18 cellular contexts compared by ENCODE assay signal in genomic region chr6:63456734-63457133, GRCh38.
DNase-seq lines count a peak whose midpoint lies in the region; ATAC-seq, FAIRE-seq and TF ChIP-seq lines count a peak whose summit lies in the region.
"Had no signal": no experiment of that assay in that cellular context is flagged by ENCODE, and none has a peak within 500 bp of the region (broad histone marks: within the 10 kb centered on the region; RNA-seq: fewer than 3 reads in every experiment).

No MANE protein-coding gene starts in this region.

- BruUV-seq in HepG2 (replicated peaks; lab: Mats Ljungman, UMichigan): no TSS peak

- no peak overlapping the region for H2BK5ac ChIP-seq in trophoblast cell (ENCODE audit: low read depth, low read length, poor library complexity)

- no peaks in the 10 kb centered on the region for H4K20me1 ChIP-seq in HepG2 (ENCODE audit: insufficient read depth, low read length)

- in situ Hi-C loops in HepG2 (cut with HindIII; ENCODE audit: extremely low pct_ligation_motif_present, low pct_unique_long_range_greater_than_20kb): loop anchor here (5.0 kb wide), 1 partner anchor 116 kb away; the partner anchor contains the start of genes LOC128125822 and PTP4A1

- ATAC-seq in A549 (no peak), HepG2 (no peak), T-helper 17 cell (no peak)
- ATAC-seq: GM12878 had no signal

- H3K9me3 ChIP-seq in A549 (no peaks in the 10 kb centered on the region), HepG2 (ENCODE audit: low read length) (no peaks in the 10 kb centered on the region), trophoblast cell (ENCODE audit: insufficient read depth, low read depth, low read length) (no peaks in the 10 kb centered on the region), T-helper 17 cell (ENCODE audit: control insufficient read depth, low read length, poor library complexity, severe bottlenecking) (no peaks in the 10 kb centered on the region), SJCRH30 (replicated peaks) (no peaks in the 10 kb centered on the region)
- H3K9me3 ChIP-seq: HAP-1 had no signal

- CTCF ChIA-PET in A549 (lab: Yijun Ruan, JAX): no interaction called here
- CTCF ChIA-PET in HepG2 (lab: Yijun Ruan, JAX; ENCODE audit: low intra/inter-chr PET ratio, low total read pairs): no interaction called here

- H4K91ac ChIP-seq in trophoblast cell (ENCODE audit: low read depth, low read length): no peak overlapping the region

- H2BK12ac ChIP-seq in trophoblast cell (ENCODE audit: low read length): no peak overlapping the region

- no peaks in the 10 kb centered on the region for H3K79me1 ChIP-seq in trophoblast cell (ENCODE audit: low read length)

- H3K4ac ChIP-seq in trophoblast cell (ENCODE audit: low read depth, low read length): no peak overlapping the region

- no peak overlapping the region for H3K23ac ChIP-seq in trophoblast cell (ENCODE audit: low read length)

- peak overlapping the region; percentile 87 to 91 for H3K27ac ChIP-seq in A549
- peak overlapping the region; percentile 89; the same call in 1 of the 2 replicates for H3K27ac ChIP-seq in VCaP
- peak overlapping the region; percentile 96 for H3K27ac ChIP-seq in HepG2 (ENCODE audit: extremely low read length, insufficient read depth, low read length)
- H3K27ac ChIP-seq in trophoblast cell (ENCODE audit: low read depth, low read length): no peak overlapping the region
- H3K27ac ChIP-seq in SJCRH30: no peak overlapping the region
- H3K27ac ChIP-seq: 22Rv1, GM23248 had no signal

- TF ChIP-seq CTCF in A549 (IDR thresholded peaks at IDR 0.05) (no peak), VCaP (conservative IDR thresholded peaks at IDR 0.05) (no peak), HepG2 (CRISPR knock-in tag; IDR thresholded peaks at IDR 0.05) (no peak)

- intact Hi-C loops in HepG2 (cut with micrococcal nuclease; ENCODE audit: unreplicated experiment) (no loop called here), cardiac septum (cut with DNase I) (no loop called here)

- no peak overlapping the region for H3K18ac ChIP-seq in trophoblast cell (ENCODE audit: low read length)

- no peak for TF ChIP-seq RAD21 in A549 (conservative IDR thresholded peaks at IDR 0.05 in 1 of 2, IDR thresholded peaks at IDR 0.05 in 1 of 2)
- TF ChIP-seq RAD21 in HepG2 (CRISPR knock-in tag; IDR thresholded peaks at IDR 0.05): no peak

- H2AFZ ChIP-seq in HepG2 (ENCODE audit: low read length) (peak overlapping the region; percentile 33), trophoblast cell (ENCODE audit: insufficient read depth, low read length, poor library complexity) (no peak overlapping the region)
- H2AFZ ChIP-seq: GM23248 had no signal

- FAIRE-seq in A549 (lab: Jason Lieb, UNC) (no peak), HepG2 (lab: Jason Lieb, UNC) (no peak)

- no peak overlapping the region for H3K14ac ChIP-seq in trophoblast cell (ENCODE audit: low read length)

- TF ChIP-seq POLR2A in A549 (IDR thresholded peaks at IDR 0.05; ENCODE audit: low read length): no peak
- TF ChIP-seq POLR2A in HepG2 (IDR thresholded peaks at IDR 0.05; ENCODE audit: insufficient read depth in 1 of 2, low read depth in 2 of 2, low read length in 2 of 2): no peak

- H3K27ac Mint-ChIP-seq in T-helper 17 cell: no peak overlapping the region
- H3K27ac Mint-ChIP-seq: CD4-positive, alpha-beta T cell; HFFc6; IgD-negative memory B cell had no signal

- peak overlapping the region; percentile 9; the same call in 1 of the 3 replicates for H3K4me2 ChIP-seq in A549
- H3K4me2 ChIP-seq in HepG2 (ENCODE audit: low read depth, low read length): no peak overlapping the region
- H3K4me2 ChIP-seq in trophoblast cell (ENCODE audit: low read length): no peak overlapping the region

- no peak for DNase-seq in A549 (ENCODE audit: low read depth in 1 of 2, low spot score in 1 of 2)
- DNase-seq in HepG2 (ENCODE audit: low spot score): no peak
- peak; percentile 46 to 87 for DNase-seq in trophoblast cell
- DNase-seq in T-helper 17 cell: no peak
- DNase-seq in cardiac septum (ENCODE audit: low spot score): no peak
- no peak for DNase-seq in SJCRH30
- DNase-seq: AML-193; C1 segment of cervical spinal cord; CD4-positive, alpha-beta T cell; DMS79; GM23248; HFFc6; KG1 had no signal

- no peak overlapping the region for H3K4me3 Mint-ChIP-seq in T-helper 17 cell
- H3K4me3 Mint-ChIP-seq: CD4-positive, alpha-beta T cell; HFFc6; IgD-negative memory B cell had no signal

- POLR2A ChIA-PET in A549 (lab: Yijun Ruan, JAX) (no interaction called here), HepG2 (lab: Yijun Ruan, JAX) (interaction anchor here (3.8 kb wide), 1 partner anchor 59 kb away, joined by 38 read pairs; no protein-coding TSS in a partner anchor)

- H3K79me2 ChIP-seq in HepG2 (ENCODE audit: insufficient read depth, low read length) (no peaks in the 10 kb centered on the region), trophoblast cell (ENCODE audit: control insufficient read depth, insufficient read depth, low read length, poor library complexity) (no peaks in the 10 kb centered on the region)

- peak overlapping the region; percentile 33 for H3K9ac ChIP-seq in HepG2 (ENCODE audit: insufficient read depth, low read depth, low read length)
- no peak overlapping the region for H3K9ac ChIP-seq in trophoblast cell (ENCODE audit: low read length)
- H3K9ac ChIP-seq: GM23248 had no signal

- no peaks in the 10 kb centered on the region for H3K27me3 ChIP-seq in HepG2 (ENCODE audit: control insufficient read depth in 1 of 2, insufficient read depth in 2 of 2, low read length in 2 of 2)
- H3K27me3 ChIP-seq in trophoblast cell (ENCODE audit: insufficient read depth, low read length): no peaks in the 10 kb centered on the region
- no peaks in the 10 kb centered on the region; the same call in 1 of the 2 replicates for H3K27me3 ChIP-seq in SJCRH30

- H4K8ac ChIP-seq in trophoblast cell (ENCODE audit: low read depth, low read length): no peak overlapping the region

- no peak for TF ChIP-seq EP300 in A549 (IDR thresholded peaks at IDR 0.05)
- no peak for TF ChIP-seq EP300 in HepG2 (IDR thresholded peaks at IDR 0.05; ENCODE audit: low read depth in 2 of 2, low read length in 2 of 2)
- TF ChIP-seq EP300 in HepG2 (CRISPR knock-in tag; IDR thresholded peaks at IDR 0.05; ENCODE audit: borderline replicate concordance): no peak

- H3K4me1 ChIP-seq in A549 (peaks cover 50% of the 10 kb centered on the region), HepG2 (ENCODE audit: insufficient read depth, low read length) (peaks cover 99% of the 10 kb centered on the region), trophoblast cell (ENCODE audit: control insufficient read depth in 1 of 2, insufficient read depth in 2 of 2, low read length in 2 of 2) (no peaks in the 10 kb centered on the region), SJCRH30 (no peaks in the 10 kb centered on the region)
- H3K4me1 ChIP-seq: HAP-1 had no signal

- no peaks in the 10 kb centered on the region for H3K27me3 Mint-ChIP-seq in T-helper 17 cell

- H3K36me3 ChIP-seq in HepG2 (replicated peaks in 1 of 2; ENCODE audit: control insufficient read depth in 1 of 2, insufficient read depth in 2 of 2, low read length in 2 of 2): no peaks in the 10 kb centered on the region
- H3K36me3 ChIP-seq in trophoblast cell (ENCODE audit: control insufficient read depth in 1 of 2, insufficient read depth in 2 of 2, low read length in 2 of 2): no peaks in the 10 kb centered on the region
- H3K36me3 ChIP-seq in SJCRH30: no peaks in the 10 kb centered on the region
- H3K36me3 ChIP-seq: HAP-1 had no signal

- H3K4me3 ChIP-seq in A549 (no peak overlapping the region), HepG2 (replicated peaks in 1 of 3; ENCODE audit: insufficient read depth in 1 of 3, low read depth in 2 of 3, low read length in 3 of 3) (no peak overlapping the region), trophoblast cell (ENCODE audit: low read depth, low read length) (no peak overlapping the region), SJCRH30 (no peak overlapping the region)
- H3K4me3 ChIP-seq: GM12878, GM23248, HAP-1 had no signal

- H2BK120ac ChIP-seq in trophoblast cell (ENCODE audit: insufficient read depth, low read length, poor library complexity): no peak overlapping the region

- no peak overlapping the region for H4K12ac ChIP-seq in trophoblast cell (ENCODE audit: low read depth, low read length)

- no peak overlapping the region for H2AK5ac ChIP-seq in trophoblast cell (ENCODE audit: low read length)

- H3K4me1 Mint-ChIP-seq in T-helper 17 cell: no peaks in the 10 kb centered on the region
- H3K4me1 Mint-ChIP-seq: IgD-negative memory B cell had no signal

- H3K36me3 Mint-ChIP-seq in T-helper 17 cell (ENCODE audit: low read depth): no peaks in the 10 kb centered on the region
- H3K36me3 Mint-ChIP-seq: IgD-negative memory B cell had no signal

TF ChIP-seq in A549, 52 proteins besides CTCF, POLR2A, EP300 and RAD21 (continues in another document):
- TF ChIP-seq NPAS2 (CRISPR knock-in tag; IDR thresholded peaks at IDR 0.05; ENCODE audit: borderline replicate concordance) (no peak), USF2 (IDR thresholded peaks at IDR 0.05) (no peak), JUNB (IDR thresholded peaks at IDR 0.05) (no peak)

TF ChIP-seq in HepG2, 621 proteins besides CTCF, POLR2A, EP300 and RAD21 (continues in another document):
- TF ChIP-seq SALL2 (CRISPR knock-in tag; IDR thresholded peaks at IDR 0.05) (0 out of 2 replicates have a peak, but pooled peaks have one; percentile 4), PAXIP1 (CRISPR knock-in tag; conservative IDR thresholded peaks at IDR 0.05) (0 out of 2 replicates have a peak, but pooled peaks have one; percentile 27), ZNF772 (CRISPR knock-in tag; IDR thresholded peaks at IDR 0.05) (no peak)

Comparison
In these comparisons a context has a peak if more than half of its experiments do, and no peak if none do; other contexts are left out.
1. DNase-seq: peak in trophoblast cell (2 of 2); none in A549 (0 of 2), HepG2 (single experiment), T-helper 17 cell (0 of 3), cardiac septum (single experiment) and SJCRH30 (0 of 2).
2. H3K27ac ChIP-seq: peak in A549 (2 of 2), VCaP (single experiment) and HepG2 (single experiment); none in trophoblast cell (single experiment) and SJCRH30 (single experiment).